8 cellular contexts compared by ENCODE assay signal in genomic region chr3:155805802-155806618, GRCh38.
DNase-seq lines count a peak whose midpoint lies in the region; ATAC-seq and TF ChIP-seq lines count a peak whose summit lies in the region.

C3orf33 (minus strand) TSS chr3:155806278; CDS start chr3:155806252, 26 bp downstream.

- peak within 1 kb of the TSS; percentile 64 to 81 for H3K4me3 ChIP-seq in neutrophil (ENCODE audit: low read depth in 1 of 2, low read length in 1 of 2)

- in situ Hi-C loops in KBM-7 (cut with MboI; ENCODE audit: low pct_unique_long_range_greater_than_20kb, low sequenced_read_pairs) = no loop called here

- H3K27ac ChIP-seq in neutrophil (no peak within 1 kb of the TSS), substantia nigra (ENCODE audit: low read depth, low read length, poor library complexity, severe bottlenecking) (peak within 1 kb of the TSS; percentile 81)

- no peaks in the 10 kb centered on the region for H3K36me3 ChIP-seq in neutrophil

- ATAC-seq in GM21723 (IDR thresholded peaks at IDR 0.05; ENCODE audit: unreplicated experiment) = peak; percentile 96

- peak; percentile 61 for DNase-seq in EH (ENCODE audit: low read depth)
- DNase-seq in KBM-7 = peak; percentile 82
- DNase-seq in RPMI8226 = peak; percentile 87
- peak; percentile 71 for DNase-seq in activated effector memory CD4-positive, alpha-beta T cell treated with Interleukin-2 at 50 U/mL for 16 hours
- peak; percentile 32 for DNase-seq in foreskin melanocyte
- peak in 48 of 49 donors; percentile 10 to 95 (median 66) for DNase-seq in substantia nigra (lab: John Stamatoyannopoulos, UW)

- peak; percentile 75 for TF ChIP-seq CTCF in neutrophil (IDR thresholded peaks at IDR 0.05)

- H3K4me1 ChIP-seq in neutrophil (ENCODE audit: control insufficient read depth in 1 of 2, insufficient read depth in 1 of 2, low read depth in 1 of 2, low read length in 1 of 2) = peaks cover 6 to 9% of the 10 kb centered on the region in 2 experiments

- H3K9me3 ChIP-seq in neutrophil = no peaks in the 10 kb centered on the region

- H3K27me3 ChIP-seq in neutrophil = no peaks in the 10 kb centered on the region

Comparison
In these comparisons a context has a peak if more than half of its experiments do, and no peak if none do; other contexts are left out.
1. DNase-seq: peak in every context shown above with its lines; median percentile 87 in RPMI8226; 82 in KBM-7; 71 in activated effector memory CD4-positive, alpha-beta T cell treated with Interleukin-2 at 50 U/mL for 16 hours; 66 in substantia nigra; 61 in EH; 32 in foreskin melanocyte.